In genomic region chr9:115739096-115739875, GRCh38 we compare ENCODE assay signal across 1 cellular context.
TF ChIP-seq lines count a peak whose summit lies in the region.

No MANE protein-coding gene starts in this region.

TF ChIP-seq in GM23338, 12 proteins besides CTCF, POLR2A, EP300 and RAD21 (continued from another document):
- TF ChIP-seq ZNF462 (CRISPR knock-in tag; IDR thresholded peaks at IDR 0.05) (no peak), NANOG (IDR thresholded peaks at IDR 0.05; ENCODE audit: borderline replicate concordance) (no peak), ZNF114 (CRISPR knock-in tag; IDR thresholded peaks at IDR 0.05) (no peak), REST (IDR thresholded peaks at IDR 0.05; ENCODE audit: unreplicated experiment) (no peak), JUNB (IDR thresholded peaks at IDR 0.05; ENCODE audit: unreplicated experiment) (no peak), POLR2AphosphoS5 (IDR thresholded peaks at IDR 0.05; ENCODE audit: low read depth) (no peak), ZNF331 (CRISPR knock-in tag; IDR thresholded peaks at IDR 0.05; ENCODE audit: low read depth) (no peak), EZH2phosphoT487 (IDR thresholded peaks at IDR 0.05; ENCODE audit: unreplicated experiment) (no peak), CREB1 (CRISPR knock-in tag; IDR thresholded peaks at IDR 0.05; ENCODE audit: low read depth) (no peak), EZH2 (IDR thresholded peaks at IDR 0.05; ENCODE audit: low read depth, unreplicated experiment) (no peak), ETS1 (IDR thresholded peaks at IDR 0.05) (no peak)
